Comparison of ENCODE assay signal across 8 cellular contexts in the genomic region with DNA sequence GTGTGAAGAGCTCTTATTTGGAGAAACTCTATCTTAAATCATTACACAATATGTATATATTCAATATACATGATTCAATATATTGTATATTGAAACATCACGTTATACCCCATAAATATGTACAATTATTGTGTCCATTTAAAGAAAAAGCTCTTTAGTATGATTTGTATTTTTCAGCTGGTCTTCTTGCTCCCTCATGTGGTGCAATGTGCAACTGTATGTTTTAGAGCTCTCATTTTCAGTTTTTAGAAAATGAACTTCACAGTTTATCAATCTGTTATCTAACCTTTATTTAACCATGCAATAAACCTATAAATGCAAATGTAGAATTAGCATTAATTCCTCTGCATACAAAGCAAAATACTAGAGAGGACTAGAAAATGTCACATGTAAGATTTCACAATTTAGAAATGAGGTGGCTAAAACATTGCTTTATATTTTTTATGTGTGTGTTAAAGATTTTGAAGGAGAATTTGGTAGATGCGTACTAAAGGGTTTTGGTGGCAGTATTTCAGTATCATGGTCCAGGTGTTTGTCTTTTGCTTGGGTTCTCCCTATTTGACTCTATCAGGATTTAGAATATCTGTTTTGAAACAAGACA.
DNase-seq lines count a peak whose midpoint lies in the region; ATAC-seq and TF ChIP-seq lines count a peak whose summit lies in the region.

No MANE protein-coding gene starts in this region.

- H3K4me1 ChIP-seq in vagina, result peaks cover 32% of the 10 kb centered on the region

- TF ChIP-seq CTCF in AG09309 (IDR thresholded peaks at IDR 0.05; ENCODE audit: control insufficient read depth, insufficient read depth, low read depth, low read length, missing control alignments), result peak; percentile 65
- TF ChIP-seq CTCF in vagina (IDR thresholded peaks at IDR 0.05), result peak in 1 of 3 experiments; percentile 9

- no peak overlapping the region for H3K27ac ChIP-seq in vagina

- no peak for TF ChIP-seq POLR2A in vagina (IDR thresholded peaks at IDR 0.05)

- H3K9me3 ChIP-seq in vagina, result no peaks in the 10 kb centered on the region

- H3K4me3 ChIP-seq in AG09309 (ENCODE audit: control insufficient read depth, low read depth, low read length) (no peak overlapping the region), vagina (no peak overlapping the region)

- ATAC-seq in GM18909 (IDR thresholded peaks at IDR 0.05; ENCODE audit: poor library complexity, unreplicated experiment) (peak; percentile 49), GM21723 (IDR thresholded peaks at IDR 0.05; ENCODE audit: unreplicated experiment) (no peak), HG03025 (IDR thresholded peaks at IDR 0.05; ENCODE audit: low FRiP score, unreplicated experiment) (no peak)

- DNase-seq in AG09309 (ENCODE audit: low read depth) (no peak), SK-N-DZ (ENCODE audit: low spot score) (peak; percentile 37), inferior parietal cortex (ENCODE audit: extremely low spot score) (peak; percentile 51), vagina (ENCODE audit: extremely low spot score in 2 of 2) (no peak), UCSD-AML1 (lab: John Stamatoyannopoulos, UW; ENCODE audit: unreplicated experiment) (no peak)

- no peaks in the 10 kb centered on the region for H3K27me3 ChIP-seq in vagina

- intact Hi-C loops in vagina (cut with DNase I), result no loop called here

- H3K36me3 ChIP-seq in vagina, result no peaks in the 10 kb centered on the region

Comparison
In these comparisons a context has a peak if more than half of its experiments do, and no peak if none do; other contexts are left out.
1. DNase-seq: peak in SK-N-DZ (single experiment) and inferior parietal cortex (single experiment); none in AG09309 (single experiment), vagina (0 of 2) and UCSD-AML1 (single experiment).